In the genomic region with DNA sequence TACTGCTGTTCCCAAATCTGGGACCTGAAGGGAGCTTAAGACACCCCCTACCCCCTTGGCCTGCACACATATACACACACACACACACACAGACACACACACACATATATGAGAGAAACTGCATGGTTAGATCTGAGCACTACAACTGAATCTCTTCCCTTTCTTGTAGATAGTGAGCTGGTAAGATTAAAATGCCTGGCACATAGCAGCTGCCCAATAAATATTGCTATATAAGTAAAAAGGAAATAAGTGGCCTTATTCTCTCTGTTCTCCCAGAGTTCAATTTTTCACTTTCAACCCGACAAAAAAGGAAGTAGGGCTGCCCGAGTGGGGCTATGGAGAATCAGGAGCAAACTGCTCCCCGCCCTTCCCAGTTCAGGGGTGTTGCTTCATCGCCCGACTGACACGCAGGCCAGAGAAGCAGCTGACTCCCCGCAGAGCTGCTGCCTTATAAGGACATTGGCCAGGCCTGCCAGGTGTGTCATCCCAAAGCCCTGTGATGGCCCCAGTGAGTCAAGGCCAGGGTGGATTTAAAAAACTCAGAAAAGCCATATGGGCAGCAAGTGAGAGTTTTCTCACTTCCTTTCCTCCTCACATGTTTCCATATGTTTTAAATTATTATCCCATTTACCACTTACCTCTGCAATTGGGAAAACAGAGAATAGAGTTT, we compare ENCODE assay signal across 8 cellular contexts.
DNase-seq lines count a peak whose midpoint lies in the region; ATAC-seq and TF ChIP-seq lines count a peak whose summit lies in the region.

No MANE protein-coding gene starts in this region.

- DNase-seq in BJ (ENCODE audit: low read depth) (peak; percentile 83), SW 1271 (lab: John Stamatoyannopoulos, UW) (peak; percentile 16 to 31), heart left ventricle (peak; percentile 72 to 87 (median 80)), skeletal muscle cell (ENCODE audit: low read depth) (peak; percentile 97), NCI-H2107 treated with DMSO at 0.1 percent for 48 hours (lab: John Stamatoyannopoulos, UW; ENCODE audit: unreplicated experiment) (no peak)
- no peak for DNase-seq in effector CD8-positive, alpha-beta T cell (lab: John Stamatoyannopoulos, UW)

- peaks cover 0 to 20% (median 0%) of the 10 kb centered on the region in 12 donors for H3K4me1 ChIP-seq in heart left ventricle

- H3K36me3 ChIP-seq in BJ (ENCODE audit: control insufficient read depth, insufficient read depth, low read length) (no peaks in the 10 kb centered on the region), heart left ventricle (no peaks in the 10 kb centered on the region)

- CTCF ChIA-PET in BJ (lab: Yijun Ruan, JAX) = interaction anchor here (0.7 to 1.5 kb wide), 5 partner anchors 9 to 153 kb away, joined by 3 to 6 read pairs (median 3); no protein-coding TSS in a partner anchor

- H3K27me3 ChIP-seq in BJ (ENCODE audit: control insufficient read depth, insufficient read depth, low read length) = no peaks in the 10 kb centered on the region
- H3K27me3 ChIP-seq in heart left ventricle = no peaks in the 10 kb centered on the region

- H3K9me3 ChIP-seq in heart left ventricle = no peaks in the 10 kb centered on the region

- no peak for TF ChIP-seq CTCF in BJ (IDR thresholded peaks at IDR 0.05; ENCODE audit: insufficient read depth, low read depth, low read length)
- TF ChIP-seq CTCF in heart left ventricle (IDR thresholded peaks at IDR 0.05) = no peak

- H3K27ac ChIP-seq in heart left ventricle = peak overlapping the region in 2 of 12 donors; percentile 61 to 69

- peak; percentile 55 for ATAC-seq in GM19455 (IDR thresholded peaks at IDR 0.05; ENCODE audit: unreplicated experiment)
- peak; percentile 76 for ATAC-seq in HG03457 (IDR thresholded peaks at IDR 0.05; ENCODE audit: unreplicated experiment)
- ATAC-seq in heart left ventricle = peak; percentile 80 to 95 (median 88)

- WGBS in heart left ventricle, 4 donors = 43 to 59% (median 53%) methylated on average over 7 of the region's 7 CpGs

- no peak overlapping the region for H3K4me3 ChIP-seq in BJ (ENCODE audit: low read depth, low read length)
- H3K4me3 ChIP-seq in heart left ventricle = no peak overlapping the region
- no peak overlapping the region for H3K4me3 ChIP-seq in skeletal muscle cell (ENCODE audit: low read depth, low read length)

- intact Hi-C loops in heart left ventricle (cut with DNase I) = no loop called here

- no peak for TF ChIP-seq POLR2A in heart left ventricle (IDR thresholded peaks at IDR 0.05)

- POLR2A ChIA-PET in BJ (lab: Charles Lee) = interaction anchor here (0.7 to 0.8 kb wide), 2 partner anchors 22 to 172 kb away, joined by 3 to 4 read pairs; a partner anchor contains a TSS

Comparison
In these comparisons a context has a peak if more than half of its experiments do, and no peak if none do; other contexts are left out.
1. DNase-seq: peak in BJ (single experiment), SW 1271 (2 of 2), heart left ventricle (5 of 5) and skeletal muscle cell (single experiment); none in NCI-H2107 treated with DMSO at 0.1 percent for 48 hours (single experiment) and effector CD8-positive, alpha-beta T cell (single experiment).
2. Peak in every context shown above with its lines, with median percentiles within 50 percentile points of each other: ATAC-seq.